ENCODE assay signal across 15 cellular contexts in genomic region chr16:49637933-49638695, GRCh38.
"Had no signal": no experiment of that assay in that cellular context is flagged by ENCODE, and none has a peak within 500 bp of the region (broad histone marks: within the 10 kb centered on the region; RNA-seq: fewer than 3 reads in every experiment).

No MANE protein-coding gene starts in this region.

- H3K9me3 ChIP-seq: left lung, neutrophil, thoracic aorta had no signal

- H3K27me3 Mint-ChIP-seq: activated CD4-positive, alpha-beta T cell treated with anti-CD3 and anti-CD28 coated beads, Interleukin-2, amount 10 ng/mL, durations not matched to agents 24 days and 14 days; activated CD8-positive, alpha-beta T cell treated with anti-CD3 and anti-CD28 coated beads for 36 hours had no signal

- H3K27ac Mint-ChIP-seq: activated CD4-positive, alpha-beta T cell treated with anti-CD3 and anti-CD28 coated beads, Interleukin-2, amount 10 ng/mL, durations not matched to agents 24 days and 14 days; activated CD8-positive, alpha-beta T cell treated with anti-CD3 and anti-CD28 coated beads for 36 hours; activated naive CD4-positive, alpha-beta T cell treated with anti-CD3 and anti-CD28 coated beads for 36 hours; stimulated activated naive B cell treated with anti-CD40 and anti-IgM and Interleukin-4, amounts not matched to agents 10 μg/mL and 1 μg/mL and 100 μg/mL, for 72 hours; T-cell had no signal

- H2AFZ ChIP-seq: parathyroid adenoma had no signal

- H3K79me2 ChIP-seq: parathyroid adenoma had no signal

- ATAC-seq: activated CD8-positive, alpha-beta T cell treated with anti-CD3 and anti-CD28 coated beads for 36 hours; stimulated activated naive B cell treated with anti-CD40 and anti-IgM and Interleukin-4, amounts not matched to agents 10 μg/mL and 1 μg/mL and 100 μg/mL, for 72 hours; T-cell had no signal

- H3K27ac ChIP-seq: brain microvascular endothelial cell, left lung, neutrophil, parathyroid adenoma, thoracic aorta had no signal

- H3K9ac ChIP-seq: parathyroid adenoma had no signal

- H3K9me3 Mint-ChIP-seq: activated CD4-positive, alpha-beta T cell treated with anti-CD3 and anti-CD28 coated beads, Interleukin-2, amount 10 ng/mL, durations not matched to agents 24 days and 14 days; activated CD8-positive, alpha-beta T cell treated with anti-CD3 and anti-CD28 coated beads for 36 hours; activated naive CD4-positive, alpha-beta T cell treated with anti-CD3 and anti-CD28 coated beads for 36 hours; central memory CD8-positive, alpha-beta T cell; stimulated activated naive B cell treated with anti-CD40 and anti-IgM and Interleukin-4, amounts not matched to agents 10 μg/mL and 1 μg/mL and 100 μg/mL, for 72 hours; T-cell had no signal

- H3K36me3 ChIP-seq: brain microvascular endothelial cell, left lung, neutrophil had no signal

- H3K4me1 Mint-ChIP-seq: activated CD4-positive, alpha-beta T cell treated with anti-CD3 and anti-CD28 coated beads, Interleukin-2, amount 10 ng/mL, durations not matched to agents 24 days and 14 days; central memory CD8-positive, alpha-beta T cell; T-cell had no signal

- DNase-seq: activated CD4-positive, alpha-beta T cell treated with anti-CD3 and anti-CD28 coated beads, Interleukin-2, amount 10 ng/mL, durations not matched to agents 24 days and 14 days; activated CD8-positive, alpha-beta T cell treated with anti-CD3 and anti-CD28 coated beads for 36 hours; activated naive CD4-positive, alpha-beta T cell treated with anti-CD3 and anti-CD28 coated beads for 36 hours; activated T-cell treated with anti-CD3 and anti-CD28 coated beads, Interleukin-2, amount 50 U/mL, for 1 hour; brain microvascular endothelial cell; cortex of kidney; head of caudate nucleus; left lung; mammary epithelial cell; stimulated activated naive B cell treated with anti-CD40 and anti-IgM and Interleukin-4, amounts not matched to agents 10 μg/mL and 1 μg/mL and 100 μg/mL, for 72 hours; T-cell had no signal

- H3K4me3 Mint-ChIP-seq: activated CD4-positive, alpha-beta T cell treated with anti-CD3 and anti-CD28 coated beads, Interleukin-2, amount 10 ng/mL, durations not matched to agents 24 days and 14 days; activated CD8-positive, alpha-beta T cell treated with anti-CD3 and anti-CD28 coated beads for 36 hours; activated naive CD4-positive, alpha-beta T cell treated with anti-CD3 and anti-CD28 coated beads for 36 hours; central memory CD8-positive, alpha-beta T cell; stimulated activated naive B cell treated with anti-CD40 and anti-IgM and Interleukin-4, amounts not matched to agents 10 μg/mL and 1 μg/mL and 100 μg/mL, for 72 hours; T-cell had no signal

- H3K36me3 Mint-ChIP-seq: stimulated activated naive B cell treated with anti-CD40 and anti-IgM and Interleukin-4, amounts not matched to agents 10 μg/mL and 1 μg/mL and 100 μg/mL, for 72 hours; T-cell had no signal

- H3K27me3 ChIP-seq: brain microvascular endothelial cell, left lung, neutrophil had no signal

- H3K4me3 ChIP-seq: left lung, thoracic aorta had no signal
